Comparison of ENCODE assay signal across 4 cellular contexts in the genomic region with DNA sequence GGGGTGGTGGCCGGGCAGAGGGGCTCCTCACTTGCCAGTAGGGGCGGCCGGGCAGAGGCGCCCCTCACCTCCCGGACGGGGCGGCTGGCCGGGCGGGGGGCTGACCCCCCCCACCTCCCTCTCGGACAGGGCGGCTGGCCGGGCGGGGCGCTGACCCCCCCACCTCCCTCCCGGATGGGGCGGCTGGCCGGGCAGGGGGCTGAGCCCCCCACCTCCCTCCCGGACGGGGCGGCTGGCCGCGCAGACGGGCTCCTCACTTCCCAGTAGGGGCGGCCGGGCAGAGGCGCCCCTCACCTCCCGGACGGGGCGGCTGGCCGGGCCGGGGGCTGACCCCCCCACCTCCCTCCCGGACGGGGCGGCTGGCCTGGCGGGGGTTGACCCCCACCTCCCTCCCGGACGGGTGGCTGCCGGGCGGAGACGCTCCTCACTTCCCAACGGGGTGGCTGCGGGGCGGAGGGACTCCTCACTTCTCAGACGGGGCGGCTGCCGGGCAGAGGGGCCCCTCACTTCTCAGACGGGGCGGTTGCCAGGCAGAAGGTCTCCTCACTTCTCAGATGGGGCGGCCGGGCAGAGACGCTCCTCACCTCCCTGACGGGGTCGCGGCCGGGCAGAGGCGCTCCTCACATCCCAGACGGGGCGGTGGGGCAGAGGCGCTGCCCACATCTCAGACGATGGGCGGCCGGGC. TPM values are rescaled to one million over a fixed set of nuclear protein-coding genes. Genes with fewer than 3 reads are reported as not detected.
"Had no signal": no experiment of that assay in that cellular context is flagged by ENCODE, and none has a peak within 500 bp of the region (broad histone marks: within the 10 kb centered on the region; RNA-seq: fewer than 3 reads in every experiment).

No MANE protein-coding gene starts in this region.

RNA-seq across cellular contexts. Expression of gene NCKAP1L, which starts 9.4 kb away (rescaled TPM):
- total RNA-seq: HepG2, HT-29, HT1080, IMR-90 had no signal
- polyA plus RNA-seq: HepG2, IMR-90 had no signal

RNA-seq across cellular contexts. Expression of gene GTSF1, which starts 14.8 kb away (rescaled TPM):
- total RNA-seq: HepG2, HT-29, IMR-90 had no signal
- polyA plus RNA-seq: HepG2, IMR-90 had no signal
